ENCODE assay signal across 14 cellular contexts in the genomic region with DNA sequence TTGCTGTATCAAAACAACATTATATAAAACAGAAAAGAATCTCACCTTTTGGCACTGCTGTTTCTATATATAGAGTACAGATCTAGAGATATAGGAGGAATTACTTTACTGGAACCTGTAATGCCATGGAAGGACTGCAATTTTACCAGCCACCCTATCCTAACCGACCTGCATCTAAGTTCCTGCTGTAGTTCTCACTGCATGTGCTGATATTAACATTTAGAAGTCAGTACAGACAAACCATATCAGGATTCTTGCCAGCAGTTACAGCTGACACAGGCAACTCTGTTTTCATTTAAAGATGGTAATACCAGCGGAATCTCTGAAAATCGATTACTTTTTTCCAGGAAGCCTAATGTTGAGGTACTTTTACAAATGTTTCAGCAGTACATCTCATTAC.
DNase-seq lines count a peak whose midpoint lies in the region; ATAC-seq and TF ChIP-seq lines count a peak whose summit lies in the region.
"Had no signal": no experiment of that assay in that cellular context is flagged by ENCODE, and none has a peak within 500 bp of the region (broad histone marks: within the 10 kb centered on the region; RNA-seq: fewer than 3 reads in every experiment).

No MANE protein-coding gene starts in this region.

- H3K27me3 ChIP-seq in PC-3 (ENCODE audit: low read length): no peaks in the 10 kb centered on the region
- no peaks in the 10 kb centered on the region for H3K27me3 ChIP-seq in skeletal muscle tissue (ENCODE audit: control insufficient read depth in 3 of 3, insufficient read depth in 3 of 3, low read length in 3 of 3)
- no peaks in the 10 kb centered on the region for H3K27me3 ChIP-seq in H9 (ENCODE audit: insufficient read depth, low read length)
- H3K27me3 ChIP-seq: BLaER1 treated with 17β-estradiol and CSF1 and Interleukin-3, amounts not matched to agents 10 nM and 100 nM had no signal

- CTCF ChIA-PET in PC-3 (lab: Charles Lee): no interaction called here

- no peak overlapping the region for H2BK20ac ChIP-seq in H9 (ENCODE audit: low read depth, low read length, poor library complexity, severe bottlenecking)

- H3K18ac ChIP-seq in H9 (ENCODE audit: insufficient read length, low read depth, low read length): no peak overlapping the region

- H3K79me1 ChIP-seq in H9 (ENCODE audit: insufficient read depth, low read depth, low read length, poor library complexity, severe bottlenecking): no peaks in the 10 kb centered on the region

- H2BK12ac ChIP-seq in H9 (ENCODE audit: insufficient read length, low read depth, low read length): no peak overlapping the region

- H3K4me2 ChIP-seq in PC-3 (ENCODE audit: low read length) (no peak overlapping the region), H9 (ENCODE audit: insufficient read depth, insufficient read length, low read length) (no peak overlapping the region)
- H3K4me2 ChIP-seq: BLaER1 treated with 17β-estradiol and CSF1 and Interleukin-3, amounts not matched to agents 10 nM and 100 nM had no signal

- H2BK5ac ChIP-seq in H9 (ENCODE audit: insufficient read length, low read length): no peak overlapping the region

- no peak overlapping the region for H3K23ac ChIP-seq in H9 (ENCODE audit: insufficient read length, low read depth, low read length)

- H3K9me3 ChIP-seq in PC-3 (ENCODE audit: low read length): no peaks in the 10 kb centered on the region
- no peaks in the 10 kb centered on the region for H3K9me3 ChIP-seq in skeletal muscle tissue (ENCODE audit: control insufficient read depth in 3 of 3, low read length in 3 of 3)
- no peaks in the 10 kb centered on the region for H3K9me3 ChIP-seq in H9 (ENCODE audit: control insufficient read depth, low read depth, low read length)
- H3K9me3 ChIP-seq: BLaER1 treated with 17β-estradiol and CSF1 and Interleukin-3, amounts not matched to agents 10 nM and 100 nM had no signal

- no peak overlapping the region for H4K8ac ChIP-seq in H9 (replicated peaks; ENCODE audit: insufficient read length, low read depth, low read length)

- H4K20me1 ChIP-seq in PC-3 (ENCODE audit: low read length): no peaks in the 10 kb centered on the region
- H4K20me1 ChIP-seq in H9 (ENCODE audit: control insufficient read depth, insufficient read depth, insufficient read length): no peaks in the 10 kb centered on the region
- H4K20me1 ChIP-seq: BLaER1 treated with 17β-estradiol and CSF1 and Interleukin-3, amounts not matched to agents 10 nM and 100 nM had no signal

- no peak overlapping the region for H2BK120ac ChIP-seq in H9 (ENCODE audit: low read depth, low read length, poor library complexity, severe bottlenecking)

- no peaks in the 10 kb centered on the region for H3K27me3 Mint-ChIP-seq in H9 (ENCODE audit: low read depth)
- H3K27me3 Mint-ChIP-seq: CD4-positive, CD25-positive, alpha-beta regulatory T cell had no signal

- BruUV-seq in PC-3 (replicated peaks; lab: Mats Ljungman, UMichigan): no TSS peak

- H3K9ac ChIP-seq in PC-3 (ENCODE audit: low read length) (no peak overlapping the region), skeletal muscle tissue (ENCODE audit: low read depth in 1 of 3, low read length in 3 of 3) (peak overlapping the region in 2 of 3 donors; percentile 35 to 42), H9 (ENCODE audit: extremely low read depth, insufficient read length, low read length) (no peak overlapping the region)
- H3K9ac ChIP-seq: BLaER1 treated with 17β-estradiol and CSF1 and Interleukin-3, amounts not matched to agents 10 nM and 100 nM had no signal

- H3K9me2 ChIP-seq in PC-3 (replicated peaks; ENCODE audit: low read length): no peaks in the 10 kb centered on the region

- no peak overlapping the region for H3K27ac Mint-ChIP-seq in H9

- DNase-seq in Right ventricle myocardium superior (no peak), cardiac septum (ENCODE audit: low spot score) (no peak), PC-3 (no peak), left ventricle myocardium superior (no peak), H9 (no peak), UCSD-AML1 (lab: John Stamatoyannopoulos, UW; ENCODE audit: unreplicated experiment) (no peak)
- DNase-seq: 8988T; ACHN; Calu3; CD4-positive, CD25-positive, alpha-beta regulatory T cell; DMS 273 treated with DMSO at 0.1 percent for 48 hours had no signal

- no peak overlapping the region for H3K56ac ChIP-seq in H9 (ENCODE audit: insufficient read length, low read depth, low read length)

- no peak overlapping the region for H3K4me3 Mint-ChIP-seq in H9
- H3K4me3 Mint-ChIP-seq: CD4-positive, CD25-positive, alpha-beta regulatory T cell had no signal

- H3K4me3 ChIP-seq in PC-3 (ENCODE audit: low read length): no peak overlapping the region
- H3K4me3 ChIP-seq in skeletal muscle tissue (ENCODE audit: low read length in 3 of 3): no peak overlapping the region
- H3K4me3 ChIP-seq: BLaER1 treated with 17β-estradiol and CSF1 and Interleukin-3, amounts not matched to agents 10 nM and 100 nM had no signal

- H3K27ac ChIP-seq in PC-3 (ENCODE audit: low read length) (peak overlapping the region; percentile 81), skeletal muscle tissue (ENCODE audit: low read depth, low read length) (peak overlapping the region; percentile 26), H9 (ENCODE audit: insufficient read length, low read depth, low read length) (no peak overlapping the region)
- H3K27ac ChIP-seq: BLaER1 treated with 17β-estradiol and CSF1 and Interleukin-3, amounts not matched to agents 10 nM and 100 nM had no signal

- no peak overlapping the region for H3T11ph ChIP-seq in H9 (ENCODE audit: low read length)

- TF ChIP-seq CTCF in PC-3 (conservative IDR thresholded peaks at IDR 0.05; ENCODE audit: low read depth, low read length): no peak
- no peak for TF ChIP-seq CTCF in H9 (conservative IDR thresholded peaks at IDR 0.05)

- H3K4me1 ChIP-seq in PC-3 (ENCODE audit: insufficient read depth, low read length): peaks cover 24% of the 10 kb centered on the region
- peaks cover 5 to 14% (median 6%) of the 10 kb centered on the region in 3 donors for H3K4me1 ChIP-seq in skeletal muscle tissue (ENCODE audit: control insufficient read depth in 3 of 3, insufficient read depth in 3 of 3, low read length in 3 of 3)
- no peaks in the 10 kb centered on the region for H3K4me1 ChIP-seq in H9 (ENCODE audit: insufficient read depth, low read length)

- H4K91ac ChIP-seq in H9 (ENCODE audit: insufficient read length, low read depth, low read length): no peak overlapping the region

- no peak overlapping the region for H2AFZ ChIP-seq in PC-3 (ENCODE audit: low read length)
- no peak overlapping the region for H2AFZ ChIP-seq in H9 (ENCODE audit: low read length)

- H3K9me3 Mint-ChIP-seq in H9: no peaks in the 10 kb centered on the region
- H3K9me3 Mint-ChIP-seq: CD4-positive, CD25-positive, alpha-beta regulatory T cell had no signal

- no peak overlapping the region for H3K14ac ChIP-seq in H9 (ENCODE audit: insufficient read depth, low read length)

- H3K36me3 ChIP-seq in PC-3 (ENCODE audit: low read depth, low read length): peaks cover 8% of the 10 kb centered on the region; the same call in 1 of the 2 replicates
- H3K36me3 ChIP-seq in skeletal muscle tissue (ENCODE audit: control insufficient read depth in 3 of 3, insufficient read depth in 3 of 3, low read length in 3 of 3): peaks cover 8 to 29% (median 14%) of the 10 kb centered on the region in 3 donors

- H2BK15ac ChIP-seq in H9 (ENCODE audit: low read depth, low read length): no peak overlapping the region

- no peak overlapping the region for H3K4ac ChIP-seq in H9 (ENCODE audit: low read depth, low read length)

- H3K36me3 Mint-ChIP-seq in H9 (ENCODE audit: insufficient read depth in 1 of 3, low read depth in 3 of 3): peaks cover 2 to 30% (median 23%) of the 10 kb centered on the region in 3 experiments; a peak in 6 of 7 replicates

- POLR2A ChIA-PET in PC-3 (lab: Charles Lee; ENCODE audit: unreplicated experiment): no interaction called here

- ATAC-seq in Right ventricle myocardium superior (ENCODE audit: poor library complexity) (peak; percentile 57), PC-3 (no peak), left ventricle myocardium superior (peak; percentile 67), HG02588 (IDR thresholded peaks at IDR 0.05; ENCODE audit: unreplicated experiment) (no peak)

- WGBS in H9 (ENCODE audit: extremely low coverage, insufficient read length, low lambda C conversion rate): no CpG with 5 or more reads among the region's 3 CpGs

- peaks cover 9 to 11% of the 10 kb centered on the region in 2 experiments for H3K4me1 Mint-ChIP-seq in H9

- H3K23me2 ChIP-seq in H9 (ENCODE audit: insufficient read length, low read depth, low read length, poor library complexity, severe bottlenecking): no peaks in the 10 kb centered on the region

- intact Hi-C loops in Right ventricle myocardium superior (cut with DNase I) (no loop called here), cardiac septum (cut with DNase I) (no loop called here), PC-3 (cut with micrococcal nuclease) (no loop called here), left ventricle myocardium superior (cut with micrococcal nuclease) (no loop called here)

- H4K5ac ChIP-seq in H9 (ENCODE audit: insufficient read length, low read depth, low read length): no peak overlapping the region

- H2AK5ac ChIP-seq in H9 (ENCODE audit: insufficient read length, low read length): no peak overlapping the region

- H3F3A ChIP-seq in PC-3 (ENCODE audit: low read length, unreplicated experiment): no peaks in the 10 kb centered on the region

- H3K79me2 ChIP-seq in PC-3 (ENCODE audit: low read length) (no peaks in the 10 kb centered on the region), H9 (ENCODE audit: insufficient read depth, low read length) (no peaks in the 10 kb centered on the region)

Comparison
In these comparisons a context has a peak if more than half of its experiments do, and no peak if none do; other contexts are left out.
1. ATAC-seq: peak in Right ventricle myocardium superior (single experiment) and left ventricle myocardium superior (single experiment); none in PC-3 (single experiment) and HG02588 (single experiment).
2. H3K9ac ChIP-seq: peak in skeletal muscle tissue (2 of 3); none in PC-3 (single experiment) and H9 (single experiment).